Comparison of ENCODE assay signal across 1 cellular context in genomic region chr2:28347596-28347995, GRCh38.
TF ChIP-seq lines count a peak whose summit lies in the region.

No MANE protein-coding gene starts in this region.

TF ChIP-seq in HepG2, 621 proteins besides CTCF, POLR2A, EP300 and RAD21 (continued from another document):
- TF ChIP-seq TIGD3 (CRISPR knock-in tag; IDR thresholded peaks at IDR 0.05; ENCODE audit: borderline replicate concordance) (no peak), NR2F2 (IDR thresholded peaks at IDR 0.05; ENCODE audit: borderline replicate concordance, low read depth) (no peak)
